1 cellular context compared by ENCODE assay signal in the genomic region with DNA sequence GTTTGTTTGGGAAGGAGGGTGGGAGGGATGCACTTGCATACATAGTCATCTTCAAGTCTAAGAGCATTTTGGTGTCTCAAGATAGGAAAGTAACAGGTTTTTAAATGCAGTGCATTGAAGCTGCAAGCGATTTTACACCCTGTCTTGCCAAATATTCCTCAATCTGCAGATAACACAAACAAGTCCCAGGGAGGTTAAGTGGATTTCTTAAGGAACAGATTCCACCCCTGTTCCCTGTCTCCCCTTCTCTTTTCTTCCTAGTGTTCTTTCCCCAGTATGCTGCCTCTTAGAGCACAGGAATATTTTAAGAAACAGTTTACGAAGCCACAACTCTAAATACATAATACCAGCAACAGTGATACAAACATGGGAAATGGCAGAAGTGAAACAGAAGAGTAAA.
TF ChIP-seq lines count a peak whose summit lies in the region.

No MANE protein-coding gene starts in this region.

TF ChIP-seq in GM23338, 12 proteins besides CTCF, POLR2A, EP300 and RAD21 (continued from another document):
- TF ChIP-seq, protein P1, sequence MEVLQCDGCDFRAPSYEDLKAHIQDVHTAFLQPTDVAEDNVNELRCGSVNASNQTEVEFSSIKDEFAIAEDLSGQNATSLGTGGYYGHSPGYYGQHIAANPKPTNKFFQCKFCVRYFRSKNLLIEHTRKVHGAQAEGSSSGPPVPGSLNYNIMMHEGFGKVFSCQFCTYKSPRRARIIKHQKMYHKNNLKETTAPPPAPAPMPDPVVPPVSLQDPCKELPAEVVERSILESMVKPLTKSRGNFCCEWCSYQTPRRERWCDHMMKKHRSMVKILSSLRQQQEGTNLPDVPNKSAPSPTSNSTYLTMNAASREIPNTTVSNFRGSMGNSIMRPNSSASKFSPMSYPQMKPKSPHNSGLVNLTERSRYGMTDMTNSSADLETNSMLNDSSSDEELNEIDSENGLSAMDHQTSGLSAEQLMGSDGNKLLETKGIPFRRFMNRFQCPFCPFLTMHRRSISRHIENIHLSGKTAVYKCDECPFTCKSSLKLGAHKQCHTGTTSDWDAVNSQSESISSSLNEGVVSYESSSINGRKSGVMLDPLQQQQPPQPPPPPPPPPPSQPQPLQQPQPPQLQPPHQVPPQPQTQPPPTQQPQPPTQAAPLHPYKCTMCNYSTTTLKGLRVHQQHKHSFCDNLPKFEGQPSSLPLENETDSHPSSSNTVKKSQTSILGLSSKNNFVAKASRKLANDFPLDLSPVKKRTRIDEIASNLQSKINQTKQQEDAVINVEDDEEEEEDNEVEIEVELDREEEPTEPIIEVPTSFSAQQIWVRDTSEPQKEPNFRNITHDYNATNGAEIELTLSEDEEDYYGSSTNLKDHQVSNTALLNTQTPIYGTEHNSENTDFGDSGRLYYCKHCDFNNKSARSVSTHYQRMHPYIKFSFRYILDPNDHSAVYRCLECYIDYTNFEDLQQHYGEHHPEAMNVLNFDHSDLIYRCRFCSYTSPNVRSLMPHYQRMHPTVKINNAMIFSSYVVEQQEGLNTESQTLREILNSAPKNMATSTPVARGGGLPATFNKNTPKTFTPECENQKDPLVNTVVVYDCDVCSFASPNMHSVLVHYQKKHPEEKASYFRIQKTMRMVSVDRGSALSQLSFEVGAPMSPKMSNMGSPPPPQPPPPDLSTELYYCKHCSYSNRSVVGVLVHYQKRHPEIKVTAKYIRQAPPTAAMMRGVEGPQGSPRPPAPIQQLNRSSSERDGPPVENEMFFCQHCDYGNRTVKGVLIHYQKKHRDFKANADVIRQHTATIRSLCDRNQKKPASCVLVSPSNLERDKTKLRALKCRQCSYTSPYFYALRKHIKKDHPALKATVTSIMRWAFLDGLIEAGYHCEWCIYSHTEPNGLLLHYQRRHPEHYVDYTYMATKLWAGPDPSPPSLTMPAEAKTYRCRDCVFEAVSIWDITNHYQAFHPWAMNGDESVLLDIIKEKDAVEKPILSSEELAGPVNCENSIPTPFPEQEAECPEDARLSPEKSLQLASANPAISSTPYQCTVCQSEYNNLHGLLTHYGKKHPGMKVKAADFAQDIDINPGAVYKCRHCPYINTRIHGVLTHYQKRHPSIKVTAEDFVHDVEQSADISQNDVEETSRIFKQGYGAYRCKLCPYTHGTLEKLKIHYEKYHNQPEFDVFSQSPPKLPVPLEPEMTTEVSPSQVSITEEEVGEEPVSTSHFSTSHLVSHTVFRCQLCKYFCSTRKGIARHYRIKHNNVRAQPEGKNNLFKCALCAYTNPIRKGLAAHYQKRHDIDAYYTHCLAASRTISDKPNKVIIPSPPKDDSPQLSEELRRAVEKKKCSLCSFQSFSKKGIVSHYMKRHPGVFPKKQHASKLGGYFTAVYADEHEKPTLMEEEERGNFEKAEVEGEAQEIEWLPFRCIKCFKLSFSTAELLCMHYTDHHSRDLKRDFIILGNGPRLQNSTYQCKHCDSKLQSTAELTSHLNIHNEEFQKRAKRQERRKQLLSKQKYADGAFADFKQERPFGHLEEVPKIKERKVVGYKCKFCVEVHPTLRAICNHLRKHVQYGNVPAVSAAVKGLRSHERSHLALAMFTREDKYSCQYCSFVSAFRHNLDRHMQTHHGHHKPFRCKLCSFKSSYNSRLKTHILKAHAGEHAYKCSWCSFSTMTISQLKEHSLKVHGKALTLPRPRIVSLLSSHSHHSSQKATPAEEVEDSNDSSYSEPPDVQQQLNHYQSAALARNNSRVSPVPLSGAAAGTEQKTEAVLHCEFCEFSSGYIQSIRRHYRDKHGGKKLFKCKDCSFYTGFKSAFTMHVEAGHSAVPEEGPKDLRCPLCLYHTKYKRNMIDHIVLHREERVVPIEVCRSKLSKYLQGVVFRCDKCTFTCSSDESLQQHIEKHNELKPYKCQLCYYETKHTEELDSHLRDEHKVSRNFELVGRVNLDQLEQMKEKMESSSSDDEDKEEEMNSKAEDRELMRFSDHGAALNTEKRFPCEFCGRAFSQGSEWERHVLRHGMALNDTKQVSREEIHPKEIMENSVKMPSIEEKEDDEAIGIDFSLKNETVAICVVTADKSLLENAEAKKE (CRISPR knock-in tag; IDR thresholded peaks at IDR 0.05): no peak
- TF ChIP-seq ZNF114 (CRISPR knock-in tag; IDR thresholded peaks at IDR 0.05): no peak
- no peak for TF ChIP-seq EZH2phosphoT487 (IDR thresholded peaks at IDR 0.05; ENCODE audit: unreplicated experiment)
- no peak for TF ChIP-seq JUNB (IDR thresholded peaks at IDR 0.05; ENCODE audit: unreplicated experiment)
- TF ChIP-seq NANOG (IDR thresholded peaks at IDR 0.05; ENCODE audit: borderline replicate concordance): no peak
- TF ChIP-seq, protein P2, sequence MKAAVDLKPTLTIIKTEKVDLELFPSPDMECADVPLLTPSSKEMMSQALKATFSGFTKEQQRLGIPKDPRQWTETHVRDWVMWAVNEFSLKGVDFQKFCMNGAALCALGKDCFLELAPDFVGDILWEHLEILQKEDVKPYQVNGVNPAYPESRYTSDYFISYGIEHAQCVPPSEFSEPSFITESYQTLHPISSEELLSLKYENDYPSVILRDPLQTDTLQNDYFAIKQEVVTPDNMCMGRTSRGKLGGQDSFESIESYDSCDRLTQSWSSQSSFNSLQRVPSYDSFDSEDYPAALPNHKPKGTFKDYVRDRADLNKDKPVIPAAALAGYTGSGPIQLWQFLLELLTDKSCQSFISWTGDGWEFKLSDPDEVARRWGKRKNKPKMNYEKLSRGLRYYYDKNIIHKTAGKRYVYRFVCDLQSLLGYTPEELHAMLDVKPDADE (IDR thresholded peaks at IDR 0.05): no peak
- no peak for TF ChIP-seq ZNF331 (CRISPR knock-in tag; IDR thresholded peaks at IDR 0.05; ENCODE audit: low read depth)
- no peak for TF ChIP-seq STAT1 (IDR thresholded peaks at IDR 0.05; ENCODE audit: unreplicated experiment)
